18 cellular contexts compared by ENCODE assay signal in genomic region chr20:34979366-34980153, GRCh38. TPM values are rescaled to one million over a fixed set of nuclear protein-coding genes. Genes with fewer than 3 reads are reported as not detected.
DNase-seq lines count a peak whose midpoint lies in the region; TF ChIP-seq lines count a peak whose summit lies in the region.
"Had no signal": no experiment of that assay in that cellular context is flagged by ENCODE, and none has a peak within 500 bp of the region (broad histone marks: within the 10 kb centered on the region; RNA-seq: fewer than 3 reads in every experiment).

No MANE protein-coding gene starts in this region.

- H3K36me3 ChIP-seq in left ventricle myocardium inferior (peaks cover 7% of the 10 kb centered on the region), skeletal muscle tissue (ENCODE audit: control insufficient read depth in 3 of 3, insufficient read depth in 3 of 3, low read length in 3 of 3) (peaks cover 0 to 28% (median 0%) of the 10 kb centered on the region in 3 donors)
- H3K36me3 ChIP-seq: brain microvascular endothelial cell had no signal

- no peaks in the 10 kb centered on the region for H3K27me3 ChIP-seq in left ventricle myocardium inferior (ENCODE audit: low read depth)
- H3K27me3 ChIP-seq in skeletal muscle tissue (ENCODE audit: control insufficient read depth in 3 of 3, insufficient read depth in 3 of 3, low read length in 3 of 3), result peaks cover 6 to 12% (median 10%) of the 10 kb centered on the region in 3 donors

- peaks cover 49% of the 10 kb centered on the region for H3K4me1 ChIP-seq in left ventricle myocardium inferior
- peaks cover 46 to 55% (median 53%) of the 10 kb centered on the region in 3 donors for H3K4me1 ChIP-seq in skeletal muscle tissue (ENCODE audit: control insufficient read depth in 3 of 3, insufficient read depth in 3 of 3, low read length in 3 of 3)

- H3K4me3 ChIP-seq in left ventricle myocardium inferior (peak overlapping the region; percentile 72), skeletal muscle tissue (ENCODE audit: low read length in 3 of 3) (peak overlapping the region; percentile 54 to 87 (median 76))

- intact Hi-C loops in left ventricle myocardium inferior (cut with micrococcal nuclease), result no loop called here

- H3K9me3 ChIP-seq in left ventricle myocardium inferior (replicated peaks) (no peaks in the 10 kb centered on the region), skeletal muscle tissue (ENCODE audit: control insufficient read depth in 3 of 3, low read length in 3 of 3) (no peaks in the 10 kb centered on the region)

- DNase-seq in NCI-H82 (lab: John Stamatoyannopoulos, UW), result peak; percentile 35
- no peak for DNase-seq in NCI-H82 treated with DMSO at 0.1 percent for 48 hours (lab: John Stamatoyannopoulos, UW; ENCODE audit: unreplicated experiment)
- peak; percentile 21 to 24 for DNase-seq in activated CD4-positive, alpha-beta T cell treated with anti-CD3 and anti-CD28 coated beads, Interleukin-2, amount 50 U/mL, for 48 hours
- DNase-seq in left ventricle myocardium inferior, result peak; percentile 82
- no peak for DNase-seq in pons (ENCODE audit: low spot score)
- DNase-seq in putamen (ENCODE audit: low spot score), result no peak
- no peak for DNase-seq in epidermal melanocyte (ENCODE audit: insufficient read length, low spot score)
- DNase-seq: activated naive CD4-positive, alpha-beta T cell; brain microvascular endothelial cell; effector memory CD8-positive, alpha-beta T cell; kidney glomerular epithelial cell; NCI-H1092; NCI-H2227 treated with DMSO at 0.1 percent for 48 hours; retina; T-helper 1 cell had no signal

- H3K9ac ChIP-seq in skeletal muscle tissue (ENCODE audit: low read depth in 1 of 3, low read length in 3 of 3), result peak overlapping the region; percentile 71 to 94 (median 72)

- peak overlapping the region; percentile 93 for H3K27ac ChIP-seq in left ventricle myocardium inferior (replicated peaks)
- peak overlapping the region; percentile 93 for H3K27ac ChIP-seq in skeletal muscle tissue (ENCODE audit: low read depth, low read length)
- H3K27ac ChIP-seq: 22Rv1, brain microvascular endothelial cell had no signal

- TF ChIP-seq CTCF in left ventricle myocardium inferior (IDR thresholded peaks at IDR 0.05; ENCODE audit: borderline replicate concordance), result no peak

RNA-seq across cellular contexts. Expression of gene MYH7B, which starts 23.9 kb away (rescaled TPM):
- 253 TPM for total RNA-seq in left ventricle myocardium inferior
- 19.3 TPM for total RNA-seq in skeletal muscle tissue
- total RNA-seq: frontal cortex had no signal

RNA-seq across cellular contexts. Expression of gene GSS, which starts 24.0 kb away (rescaled TPM):
- total RNA-seq in left ventricle myocardium inferior (17.2 TPM), skeletal muscle tissue (18.3 TPM)

Comparison
In these comparisons a context has a peak if more than half of its experiments do, and no peak if none do; other contexts are left out.
1. DNase-seq: peak in NCI-H82 (single experiment), activated CD4-positive, alpha-beta T cell treated with anti-CD3 and anti-CD28 coated beads, Interleukin-2, amount 50 U/mL, for 48 hours (2 of 2) and left ventricle myocardium inferior (single experiment); none in NCI-H82 treated with DMSO at 0.1 percent for 48 hours (single experiment), pons (single experiment), putamen (single experiment) and epidermal melanocyte (single experiment).
2. RNA of gene MYH7B, which starts 23.9 kb away (total RNA-seq): 253 TPM in left ventricle myocardium inferior (single experiment); 19.3 TPM in skeletal muscle tissue (single experiment); every median in the first group is over 10 times any median in the second.